Comparison of ENCODE assay signal across 27 cellular contexts in the genomic region with DNA sequence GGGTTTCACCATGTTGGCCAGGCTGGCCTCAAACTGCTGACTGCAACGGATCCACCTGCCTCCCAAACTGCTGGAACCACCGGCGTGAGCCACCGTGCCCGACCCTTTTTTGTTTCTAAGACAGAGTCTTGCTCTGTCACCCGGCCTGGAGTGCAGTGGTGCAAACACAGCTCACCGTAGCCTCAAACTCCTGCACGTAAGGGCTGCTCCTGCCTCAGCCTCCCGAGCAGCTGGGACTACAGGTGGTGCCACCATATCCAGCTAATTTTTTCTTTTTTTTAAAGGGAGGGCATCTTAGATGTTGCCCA. TPM values are rescaled to one million over a fixed set of nuclear protein-coding genes. Genes with fewer than 3 reads are reported as not detected.
DNase-seq lines count a peak whose midpoint lies in the region; ATAC-seq and TF ChIP-seq lines count a peak whose summit lies in the region.
"Had no signal": no experiment of that assay in that cellular context is flagged by ENCODE, and none has a peak within 500 bp of the region (broad histone marks: within the 10 kb centered on the region; RNA-seq: fewer than 3 reads in every experiment).

No MANE protein-coding gene starts in this region.

- peak; percentile 18 for DNase-seq in activated CD4-positive, CD25-positive, alpha-beta regulatory T cell treated with anti-CD3 and anti-CD28 coated beads, Interleukin-2, amount 50 U/mL, for 72 hours
- DNase-seq in activated CD4-positive, CD25-positive, alpha-beta regulatory T cell (lab: John Stamatoyannopoulos, UW), result no peak
- peak; percentile 0 for DNase-seq in stimulated activated CD4-positive, alpha-beta T cell treated with anti-CD3 and anti-CD28 coated beads, Interleukin-1b, Interleukin-23, amount 100 ng/mL, for 48 hours
- DNase-seq in stimulated activated CD4-positive, alpha-beta T cell treated with anti-CD3 and anti-CD28 coated beads, Interleukin-2, amount 100 ng/mL, for 24 hours, result no peak
- DNase-seq in sigmoid colon (peak; percentile 48), Peyer's patch (no peak)
- DNase-seq: activated CD4-positive, alpha-beta T cell treated with anti-CD3 and anti-CD28 coated beads for 1 hour; activated CD8-positive, alpha-beta T cell treated with anti-CD3 and anti-CD28 coated beads for 36 hours; cortex of kidney; DMS79; effector memory CD4-positive, alpha-beta T cell; NCI-H1417; NCI-H2081; NCI-H524 treated with DMSO at 0.1 percent for 48 hours; OCI-M1; stimulated activated CD4-positive, alpha-beta T cell treated with anti-CD3 and anti-CD28 coated beads, Interleukin-2, amount 100 ng/mL, for 48 hours; stimulated activated naive CD8-positive, alpha-beta T cell treated with anti-CD3 and anti-CD28 coated beads, Interleukin-15, amount 100 ng/mL, for 72 hours had no signal

- WGBS in sigmoid colon, 2 donors, result 83 to 94% methylated on average over 9 of the region's 9 CpGs

- no peak overlapping the region for H3K27ac ChIP-seq in sigmoid colon
- no peak overlapping the region for H3K27ac ChIP-seq in Peyer's patch
- H3K27ac ChIP-seq: 22Rv1, C4-2B, tibial nerve had no signal

- ATAC-seq in GM21825 (IDR thresholded peaks at IDR 0.05; ENCODE audit: unreplicated experiment) (no peak), HG02970 (IDR thresholded peaks at IDR 0.05; ENCODE audit: low FRiP score, unreplicated experiment) (no peak)
- ATAC-seq: activated CD8-positive, alpha-beta T cell treated with anti-CD3 and anti-CD28 coated beads for 36 hours; activated T-helper 17 cell treated with anti-CD3 and anti-CD28 coated beads, Interleukin-2, amount 50 U/mL, for 72 hours; naive thymus-derived CD8-positive, alpha-beta T cell; SK-N-SH treated with all-trans-retinoic acid at 6 μM for 48 hours; stimulated activated naive CD8-positive, alpha-beta T cell treated with anti-CD3 and anti-CD28 coated beads, Interleukin-15, amount 100 ng/mL, for 72 hours; T-helper 17 cell had no signal

- H3K9me3 ChIP-seq in sigmoid colon, result no peaks in the 10 kb centered on the region
- H3K9me3 ChIP-seq in Peyer's patch, result no peaks in the 10 kb centered on the region
- H3K9me3 ChIP-seq: HAP-1, tibial nerve had no signal

- peaks cover 0 to 5% (median 0%) of the 10 kb centered on the region in 4 donors for H3K36me3 ChIP-seq in sigmoid colon
- no peaks in the 10 kb centered on the region for H3K36me3 ChIP-seq in Peyer's patch
- H3K36me3 ChIP-seq: HAP-1 had no signal

- no peaks in the 10 kb centered on the region for H3K27me3 ChIP-seq in sigmoid colon
- no peaks in the 10 kb centered on the region for H3K27me3 ChIP-seq in Peyer's patch

- intact Hi-C loops in sigmoid colon (cut with DNase I), result loop anchor here (5.0 kb wide), 1 partner anchor 34 kb away; a partner anchor contains a TSS

- no peak overlapping the region for H3K4me3 ChIP-seq in sigmoid colon
- no peak overlapping the region for H3K4me3 ChIP-seq in Peyer's patch
- H3K4me3 ChIP-seq: HAP-1, tibial nerve had no signal

- TF ChIP-seq CTCF in sigmoid colon (IDR thresholded peaks at IDR 0.05) (no peak), Peyer's patch (IDR thresholded peaks at IDR 0.05) (no peak)

- H3K4me1 ChIP-seq in sigmoid colon, result peaks cover 0 to 16% (median 10%) of the 10 kb centered on the region in 4 donors
- H3K4me1 ChIP-seq in Peyer's patch, result peaks cover 17 to 75% (median 22%) of the 10 kb centered on the region in 4 donors
- H3K4me1 ChIP-seq: HAP-1 had no signal

- TF ChIP-seq EP300 in sigmoid colon (IDR thresholded peaks at IDR 0.05), result no peak

- TF ChIP-seq POLR2A in sigmoid colon (IDR thresholded peaks at IDR 0.05) (no peak), Peyer's patch (IDR thresholded peaks at IDR 0.05) (no peak)

RNA-seq across cellular contexts. Expression of a gene that starts 36.4 kb away (rescaled TPM):
- total RNA-seq in sigmoid colon (10 to 100 TPM; 11.4 to 72.6 (median 28.9) TPM), Peyer's patch (100 to 1,000 TPM; 102 to 146 (median 133) TPM)
- 100 to 1,000 TPM in 2 of 3 donors, 10 to 100 TPM in 1; 99.1 to 157 (median 109) TPM for polyA plus RNA-seq in sigmoid colon

RNA-seq across cellular contexts. Expression of a gene that starts 41.7 kb away (rescaled TPM):
- total RNA-seq in sigmoid colon (10 to 100 TPM; 20.3 to 32.4 (median 25.4) TPM), Peyer's patch (10 to 100 TPM; 29.7 to 93.3 (median 56.8) TPM)
- 10 to 100 TPM; 25.8 to 51.4 (median 31.2) TPM for polyA plus RNA-seq in sigmoid colon

RNA-seq across cellular contexts. Expression of a gene that starts 57.3 kb away (rescaled TPM):
- total RNA-seq in sigmoid colon (10 to 100 TPM in 1 of 4 donors, 1 to 10 TPM in 3; 8.9 to 12.7 (median 9.3) TPM), Peyer's patch (10 to 100 TPM; 15.9 to 41.3 (median 24.7) TPM)
- polyA plus RNA-seq in sigmoid colon, result 10 to 100 TPM in 1 of 3 donors, 1 to 10 TPM in 2; 5.1 to 11.5 (median 6.0) TPM

Comparison
In these comparisons a context has a peak if more than half of its experiments do, and no peak if none do; other contexts are left out.
1. DNase-seq: peak in activated CD4-positive, CD25-positive, alpha-beta regulatory T cell treated with anti-CD3 and anti-CD28 coated beads, Interleukin-2, amount 50 U/mL, for 72 hours (single experiment), stimulated activated CD4-positive, alpha-beta T cell treated with anti-CD3 and anti-CD28 coated beads, Interleukin-1b, Interleukin-23, amount 100 ng/mL, for 48 hours (single experiment) and sigmoid colon (single experiment); none in activated CD4-positive, CD25-positive, alpha-beta regulatory T cell (0 of 4), stimulated activated CD4-positive, alpha-beta T cell treated with anti-CD3 and anti-CD28 coated beads, Interleukin-2, amount 100 ng/mL, for 24 hours (0 of 2) and Peyer's patch (0 of 3).